ENCODE assay signal across 12 cellular contexts in genomic region chr1:4033129-4033676, GRCh38.
"Had no signal": no experiment of that assay in that cellular context is flagged by ENCODE, and none has a peak within 500 bp of the region (broad histone marks: within the 10 kb centered on the region; RNA-seq: fewer than 3 reads in every experiment).

No MANE protein-coding gene starts in this region.

- H3K4me3 ChIP-seq: heart left ventricle, ovary, smooth muscle cell had no signal

- H3K9me3 ChIP-seq: ovary had no signal

- H3K36me3 ChIP-seq: heart left ventricle, ovary had no signal

- H3K27me3 ChIP-seq: ovary had no signal

- DNase-seq: effector memory CD8-positive, alpha-beta T cell; foreskin melanocyte; heart left ventricle; hippocampal formation; left colon; naive thymus-derived CD8-positive, alpha-beta T cell; ovary; right cardiac atrium; stimulated activated CD4-positive, alpha-beta T cell treated with anti-CD3 and anti-CD28 coated beads, Interleukin-2, amount 100 ng/mL, for 48 hours; stimulated activated naive CD4-positive, alpha-beta T cell treated with Interleukin-2 at 50 U/mL for 16 hours; trophoblast cell had no signal
